Comparison of ENCODE assay signal across 18 cellular contexts in genomic region chr12:93921511-93921910, GRCh38.
DNase-seq lines count a peak whose midpoint lies in the region; ATAC-seq, FAIRE-seq and TF ChIP-seq lines count a peak whose summit lies in the region.
"Had no signal": no experiment of that assay in that cellular context is flagged by ENCODE, and none has a peak within 500 bp of the region (broad histone marks: within the 10 kb centered on the region; RNA-seq: fewer than 3 reads in every experiment).

No MANE protein-coding gene starts in this region.

- no peak overlapping the region for H3K14ac ChIP-seq in IMR-90 (replicated peaks; ENCODE audit: low read depth, low read length)

- BruUV-seq in IMR-90 (replicated peaks; lab: Mats Ljungman, UMichigan) (no TSS peak), HepG2 (replicated peaks; lab: Mats Ljungman, UMichigan) (no TSS peak)

- no peak for TF ChIP-seq RAD21 in IMR-90 (IDR thresholded peaks at IDR 0.05; ENCODE audit: low read length)
- no peak for TF ChIP-seq RAD21 in HepG2 (CRISPR knock-in tag; IDR thresholded peaks at IDR 0.05)

- dilution Hi-C loops in IMR-90 (cut with HindIII; ENCODE audit: low sequenced_read_pairs, unreplicated experiment) = no loop called here

- POLR2A ChIA-PET in IMR-90 (lab: Charles Lee; ENCODE audit: unreplicated experiment) (no interaction called here), HepG2 (lab: Yijun Ruan, JAX) (no interaction called here)

- H3K23ac ChIP-seq in IMR-90 (ENCODE audit: low read depth, low read length) = no peak overlapping the region

- H4K20me1 ChIP-seq in IMR-90 (ENCODE audit: insufficient read depth, low read length) (no peaks in the 10 kb centered on the region), HepG2 (ENCODE audit: insufficient read depth, low read length) (no peaks in the 10 kb centered on the region)
- H4K20me1 ChIP-seq: BLaER1 had no signal

- no peak overlapping the region for H2BK5ac ChIP-seq in IMR-90 (ENCODE audit: low read depth, low read length, poor library complexity, severe bottlenecking)

- H2AFZ ChIP-seq in IMR-90 (replicated peaks; ENCODE audit: low read length, poor library complexity) (no peak overlapping the region), HepG2 (ENCODE audit: low read length) (no peak overlapping the region)
- H2AFZ ChIP-seq: GM23248 had no signal

- TF ChIP-seq POLR2A in IMR-90 (IDR thresholded peaks at IDR 0.05; ENCODE audit: low read depth, low read length) (no peak), HepG2 (IDR thresholded peaks at IDR 0.05; ENCODE audit: insufficient read depth in 1 of 2, low read depth in 2 of 2, low read length in 2 of 2) (no peak)

- peaks cover 9% of the 10 kb centered on the region for H3K4me1 ChIP-seq in IMR-90 (ENCODE audit: control insufficient read depth, insufficient read depth, low read length)
- H3K4me1 ChIP-seq in HepG2 (ENCODE audit: insufficient read depth, low read length) = no peaks in the 10 kb centered on the region
- H3K4me1 ChIP-seq: BLaER1, HAP-1 had no signal

- no peak overlapping the region; the same call in 1 of the 2 replicates for H2AK5ac ChIP-seq in IMR-90 (ENCODE audit: low read depth, low read length)

- in situ Hi-C loops in IMR-90 (cut with MboI; ENCODE audit: low sequenced_read_pairs) = no loop called here
- in situ Hi-C loops in HepG2 (cut with HindIII; ENCODE audit: extremely low pct_ligation_motif_present, low pct_unique_long_range_greater_than_20kb) = no loop called here

- no peak overlapping the region for H4K91ac ChIP-seq in IMR-90 (ENCODE audit: insufficient read depth, low read depth, low read length)

- no peak overlapping the region for H3K4me3 ChIP-seq in IMR-90 (ENCODE audit: insufficient read depth, low read depth, low read length)
- no peak overlapping the region for H3K4me3 ChIP-seq in bronchial epithelial cell (ENCODE audit: low read depth, low read length)
- H3K4me3 ChIP-seq in HepG2 (replicated peaks in 1 of 3; ENCODE audit: insufficient read depth in 1 of 3, low read depth in 2 of 3, low read length in 3 of 3) = no peak overlapping the region
- H3K4me3 ChIP-seq: BLaER1, GM23248, HAP-1 had no signal

- H4K8ac ChIP-seq in IMR-90 (ENCODE audit: low read depth in 2 of 2, low read length in 2 of 2) = no peak overlapping the region

- ATAC-seq in IMR-90 (ENCODE audit: low read depth) (no peak), HG02870 (IDR thresholded peaks at IDR 0.05; ENCODE audit: unreplicated experiment) (no peak), sciatic nerve (no peak), HepG2 (no peak), HG02885 (IDR thresholded peaks at IDR 0.05; ENCODE audit: poor library complexity, unreplicated experiment) (no peak)
- ATAC-seq: CD8-positive, alpha-beta T cell had no signal

- 0 out of 2 replicates have a peak overlapping the region, but pooled peaks have one; percentile 36 for H3K4ac ChIP-seq in IMR-90 (ENCODE audit: low read depth, low read length)

- H3K79me2 ChIP-seq in HepG2 (ENCODE audit: insufficient read depth, low read length) = no peaks in the 10 kb centered on the region

- TF ChIP-seq CTCF in C4-2B (conservative IDR thresholded peaks at IDR 0.05) (no peak), IMR-90 (conservative IDR thresholded peaks at IDR 0.05; ENCODE audit: low read depth, low read length) (no peak), bronchial epithelial cell (IDR thresholded peaks at IDR 0.05; ENCODE audit: insufficient read depth, low read length, severe bottlenecking) (no peak), HepG2 (CRISPR knock-in tag; IDR thresholded peaks at IDR 0.05) (no peak)

- no peak overlapping the region for H2AK9ac ChIP-seq in IMR-90 (replicated peaks; ENCODE audit: low read depth, low read length, poor library complexity)

- peak overlapping the region; percentile 50; the same call in 1 of the 2 replicates for H2BK20ac ChIP-seq in IMR-90 (ENCODE audit: low read depth, low read length)

- H3K9me3 ChIP-seq in IMR-90 (ENCODE audit: control insufficient read depth, insufficient read depth, low read length) (peaks cover 8% of the 10 kb centered on the region), HepG2 (ENCODE audit: low read length) (peaks cover 12% of the 10 kb centered on the region)

- H3K79me1 ChIP-seq in IMR-90 (ENCODE audit: low read depth in 1 of 2, low read length in 2 of 2) = no peaks in the 10 kb centered on the region

- no peak overlapping the region for H3K9ac ChIP-seq in IMR-90 (ENCODE audit: low read depth, low read length)
- no peak overlapping the region for H3K9ac ChIP-seq in HepG2 (ENCODE audit: insufficient read depth, low read depth, low read length)
- H3K9ac ChIP-seq: BLaER1, GM23248 had no signal

- no peak overlapping the region for H4K5ac ChIP-seq in IMR-90 (ENCODE audit: low read depth, low read length)

- WGBS in IMR-90 (ENCODE audit: extremely low coverage in 2 of 2, insufficient read length in 1 of 2), 2 experiments = no CpG with 5 or more reads among the region's 3 CpGs
- 17% methylated on average over 3 of the region's 3 CpGs for WGBS in HepG2 (ENCODE audit: low lambda C conversion rate)

- TF ChIP-seq EP300 in HepG2 (IDR thresholded peaks at IDR 0.05; ENCODE audit: low read depth in 2 of 2, low read length in 2 of 2) = no peak
- TF ChIP-seq EP300 in HepG2 (CRISPR knock-in tag; IDR thresholded peaks at IDR 0.05; ENCODE audit: borderline replicate concordance) = no peak

- peaks cover 10% of the 10 kb centered on the region for H3K9me1 ChIP-seq in IMR-90 (ENCODE audit: insufficient read depth, low read length)

- H3K27me3 ChIP-seq in IMR-90 (ENCODE audit: control insufficient read depth, insufficient read depth, low read length) = no peaks in the 10 kb centered on the region
- H3K27me3 ChIP-seq in bronchial epithelial cell (ENCODE audit: control insufficient read depth, insufficient read depth, low read length) = no peaks in the 10 kb centered on the region
- no peaks in the 10 kb centered on the region; a peak in 1 of 5 replicates for H3K27me3 ChIP-seq in HepG2 (ENCODE audit: control insufficient read depth in 1 of 2, insufficient read depth in 2 of 2, low read length in 2 of 2)
- H3K27me3 ChIP-seq: BLaER1 had no signal

- H3K4me2 ChIP-seq in IMR-90 (ENCODE audit: low read depth, low read length) = no peak overlapping the region
- H3K4me2 ChIP-seq in HepG2 (ENCODE audit: low read depth, low read length) = no peak overlapping the region
- H3K4me2 ChIP-seq: BLaER1 had no signal

- no peak overlapping the region; the same call in 1 of the 2 replicates for H2BK120ac ChIP-seq in IMR-90 (ENCODE audit: low read depth, low read length)

- H3K36me3 ChIP-seq in IMR-90 (ENCODE audit: control insufficient read depth, insufficient read depth, low read length) = no peaks in the 10 kb centered on the region
- no peaks in the 10 kb centered on the region for H3K36me3 ChIP-seq in bronchial epithelial cell (ENCODE audit: control insufficient read depth, insufficient read depth, low read length)
- H3K36me3 ChIP-seq in HepG2 (replicated peaks in 1 of 2; ENCODE audit: control insufficient read depth in 1 of 2, insufficient read depth in 2 of 2, low read length in 2 of 2) = no peaks in the 10 kb centered on the region
- H3K36me3 ChIP-seq: BLaER1, HAP-1 had no signal

- 0 out of 3 replicates have a peak overlapping the region, but pooled peaks have one; percentile 15 for H2BK15ac ChIP-seq in IMR-90 (ENCODE audit: low read depth, low read length)

- intact Hi-C loops in IMR-90 (cut with micrococcal nuclease) (no loop called here), sciatic nerve (cut with DNase I) (no loop called here), HepG2 (cut with micrococcal nuclease; ENCODE audit: unreplicated experiment) (no loop called here)

- CTCF ChIA-PET in IMR-90 (lab: Yijun Ruan, JAX) (no interaction called here), HepG2 (lab: Yijun Ruan, JAX; ENCODE audit: low intra/inter-chr PET ratio, low total read pairs) (no interaction called here)

- no peak for DNase-seq in IMR-90
- DNase-seq in bronchial epithelial cell (ENCODE audit: low read depth) = peak; percentile 34
- DNase-seq in sciatic nerve (ENCODE audit: low spot score) = no peak
- no peak for DNase-seq in HepG2 (ENCODE audit: low spot score)
- DNase-seq: Calu3; CD8-positive, alpha-beta T cell; DMS79 treated with DMSO at 0.1 percent for 48 hours; GDM1; GM23248; Karpas-422; KBM-7 had no signal

- H3K56ac ChIP-seq in IMR-90 (ENCODE audit: extremely low read depth, insufficient read depth, low read length) = no peak overlapping the region

- peak overlapping the region; percentile 75; the same call in 1 of the 2 replicates for H3K27ac ChIP-seq in C4-2B
- H3K27ac ChIP-seq in IMR-90 (ENCODE audit: insufficient read depth, low read length) = no peak overlapping the region
- H3K27ac ChIP-seq in HepG2 (ENCODE audit: extremely low read length, insufficient read depth, low read length) = no peak overlapping the region
- H3K27ac ChIP-seq: BLaER1, GM23248, HL-60 had no signal

- FAIRE-seq in bronchial epithelial cell (lab: Jason Lieb, UNC) = no peak
- FAIRE-seq in HepG2 (lab: Jason Lieb, UNC) = no peak
- FAIRE-seq: GM12892 had no signal

- H3K18ac ChIP-seq in IMR-90 (ENCODE audit: low read depth, low read length) = no peak overlapping the region

TF ChIP-seq in IMR-90, 13 proteins besides CTCF, POLR2A, EP300 and RAD21:
- TF ChIP-seq USF2 (IDR thresholded peaks at IDR 0.05; ENCODE audit: low read depth, low read length) = no peak
- TF ChIP-seq RCOR1 (IDR thresholded peaks at IDR 0.05; ENCODE audit: insufficient replicate concordance, low read length) = no peak
- no peak for TF ChIP-seq RFX5 (IDR thresholded peaks at IDR 0.05; ENCODE audit: low read depth, low read length)

TF ChIP-seq in HepG2, 621 proteins besides CTCF, POLR2A, EP300 and RAD21 (continues in another document):
- TF ChIP-seq GLI4 (CRISPR knock-in tag; IDR thresholded peaks at IDR 0.05; ENCODE audit: borderline replicate concordance) (no peak), ZNF329 (CRISPR knock-in tag; IDR thresholded peaks at IDR 0.05; ENCODE audit: low read depth) (no peak), ZNF746 (CRISPR knock-in tag; IDR thresholded peaks at IDR 0.05) (no peak), ZKSCAN8 (CRISPR knock-in tag; IDR thresholded peaks at IDR 0.05; ENCODE audit: borderline replicate concordance) (no peak), MLX (CRISPR knock-in tag; IDR thresholded peaks at IDR 0.05) (no peak), ZBTB21 (CRISPR knock-in tag; IDR thresholded peaks at IDR 0.05) (no peak), ZZZ3 (CRISPR knock-in tag; IDR thresholded peaks at IDR 0.05; ENCODE audit: borderline replicate concordance) (no peak), IRX3 (CRISPR knock-in tag; IDR thresholded peaks at IDR 0.05; ENCODE audit: borderline replicate concordance, low read depth) (no peak)
